15 cellular contexts compared by ENCODE assay signal in the genomic region with DNA sequence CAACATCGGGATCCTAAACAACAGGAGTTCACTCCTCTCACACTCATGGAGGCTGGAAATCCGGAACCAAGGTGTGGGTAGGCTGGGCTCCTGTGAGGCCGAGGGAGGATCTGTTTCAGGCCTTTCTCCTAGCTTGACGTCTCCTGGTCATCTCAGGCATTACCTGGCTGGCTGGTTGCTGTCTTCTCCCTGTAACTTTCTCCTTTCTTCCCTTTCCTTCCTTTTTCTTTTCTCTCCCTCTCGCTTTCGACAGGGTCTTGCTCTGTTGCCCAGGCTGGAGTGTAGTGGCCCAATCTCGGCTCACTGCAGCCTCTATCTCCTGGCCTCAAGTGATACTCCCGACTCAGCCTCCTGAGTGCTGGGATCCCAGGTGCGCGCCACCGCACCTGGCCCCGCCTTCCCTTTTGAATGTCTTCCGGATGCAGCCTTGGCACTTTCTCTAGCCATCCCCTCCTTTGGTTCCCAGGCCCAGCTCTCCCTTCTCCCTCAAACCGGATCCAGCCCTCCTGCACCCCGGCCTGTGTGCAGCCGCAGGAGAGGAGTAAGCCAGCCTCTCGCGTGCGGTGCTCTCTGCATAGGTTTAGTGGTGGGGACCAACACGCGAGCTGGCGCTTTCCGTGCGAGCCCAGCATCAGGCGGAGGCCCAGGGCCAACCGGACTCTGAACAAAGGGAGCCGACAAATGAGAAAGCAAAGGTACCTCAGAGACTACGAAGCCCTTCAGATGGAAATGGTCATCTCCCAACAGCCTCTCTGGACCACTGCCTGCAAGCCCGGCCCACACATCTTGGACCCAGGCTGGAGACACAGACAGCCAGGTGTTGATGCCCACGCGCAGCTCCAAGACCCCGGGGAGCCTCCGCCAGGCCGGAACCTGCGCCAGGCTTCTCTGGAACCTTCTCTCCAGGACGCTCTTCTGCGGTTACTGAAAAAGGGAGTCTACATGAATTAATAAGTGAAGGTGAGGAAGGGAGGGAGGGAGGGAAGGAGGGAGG. TPM values are rescaled to one million over a fixed set of nuclear protein-coding genes. Genes with fewer than 3 reads are reported as not detected.
A peak's percentile ranks its signal among the peaks of the same experiment; 100 is the strongest.
DNase-seq lines count a peak whose midpoint lies in the region; ATAC-seq and TF ChIP-seq lines count a peak whose summit lies in the region.
"Had no signal": no experiment of that assay in that cellular context is flagged by ENCODE, and none has a peak within 500 bp of the region (broad histone marks: within the 10 kb centered on the region; RNA-seq: fewer than 3 reads in every experiment).

No MANE protein-coding gene starts in this region.

- POLR2A ChIA-PET in T-cell (lab: Charles Lee) = no interaction called here

- no peaks in the 10 kb centered on the region for H3K4me1 ChIP-seq in breast epithelium
- H3K4me1 ChIP-seq in mammary epithelial cell (ENCODE audit: insufficient read depth, low read length) = peaks cover 4% of the 10 kb centered on the region
- peaks cover 33% of the 10 kb centered on the region for H3K4me1 ChIP-seq in osteoblast (ENCODE audit: insufficient read depth, low read length)

- BruUV-seq in mammary epithelial cell (replicated peaks; lab: Mats Ljungman, UMichigan) = no TSS peak

- DNase-seq in breast epithelium (ENCODE audit: low spot score in 2 of 2) = no peak
- no peak for DNase-seq in mammary epithelial cell
- DNase-seq in T-cell = no peak
- DNase-seq in memory B cell (ENCODE audit: low spot score in 2 of 2) = no peak
- no peak for DNase-seq in type B pancreatic cell (ENCODE audit: extremely low spot score, unreplicated experiment)
- no peak for DNase-seq in NCI-H510A (lab: John Stamatoyannopoulos, UW)
- no peak for DNase-seq in osteoblast (ENCODE audit: insufficient read length, low spot score, missing footprints)
- DNase-seq: activated gamma-delta T cell treated with Interleukin-2 at 50 U/mL for 16 hours; islet precursor cell; mesendoderm; NCI-H2029 treated with DMSO at 0.1 percent for 48 hours; NCI-H748 treated with DMSO at 0.1 percent for 48 hours; pancreas; stimulated activated CD4-positive, alpha-beta T cell treated with anti-CD3 and anti-CD28 coated beads, Interleukin-2, amount 100 ng/mL, for 48 hours had no signal

- H4K20me1 ChIP-seq in mammary epithelial cell (ENCODE audit: insufficient read depth, low read length) (no peaks in the 10 kb centered on the region), osteoblast (ENCODE audit: insufficient read depth, low read length) (no peaks in the 10 kb centered on the region)

- no peak overlapping the region for H3K27ac Mint-ChIP-seq in T-cell
- no peak overlapping the region for H3K27ac Mint-ChIP-seq in memory B cell
- peak overlapping the region; percentile 67 for H3K27ac Mint-ChIP-seq in type B pancreatic cell

- no peak for ATAC-seq in T-cell (replicated peaks in 1 of 4)
- no peak for ATAC-seq in memory B cell (ENCODE audit: low read depth)
- no peak for ATAC-seq in HG03571 (IDR thresholded peaks at IDR 0.05; ENCODE audit: unreplicated experiment)
- ATAC-seq: pancreas had no signal

- H3K27me3 Mint-ChIP-seq in T-cell (peaks cover 6 to 23% of the 10 kb centered on the region in 2 donors), memory B cell (peaks cover 18% of the 10 kb centered on the region), type B pancreatic cell (no peaks in the 10 kb centered on the region)

- 93% methylated on average over 22 of the region's 37 CpGs for WGBS in mammary epithelial cell (ENCODE audit: low coverage, missing lambda C conversion rate)

- H3K36me3 ChIP-seq in breast epithelium (no peaks in the 10 kb centered on the region), mammary epithelial cell (ENCODE audit: insufficient read depth, low read length) (no peaks in the 10 kb centered on the region), osteoblast (ENCODE audit: insufficient read depth, low read length) (no peaks in the 10 kb centered on the region)
- H3K36me3 ChIP-seq: pancreas had no signal

- CTCF ChIA-PET in mammary epithelial cell (lab: Charles Lee; ENCODE audit: low non-redundant PET) = no interaction called here
- CTCF ChIA-PET in T-cell (lab: Charles Lee) = interaction anchor here in 1 of 2 donors (0.6 kb wide), 1 partner anchor 20 kb away, joined by 3 read pairs; no protein-coding TSS in a partner anchor

- in situ Hi-C loops in mammary epithelial cell (cut with MboI; ENCODE audit: low sequenced_read_pairs in 2 of 2) = no loop called here

- H3K4me3 ChIP-seq in breast epithelium (peak overlapping the region in 2 of 3 donors; percentile 33 to 48), mammary epithelial cell (replicated peaks in 1 of 3; ENCODE audit: insufficient read depth in 1 of 3, low read depth in 2 of 3, low read length in 3 of 3) (no peak overlapping the region), osteoblast (ENCODE audit: insufficient read depth, low read length) (no peak overlapping the region)
- H3K4me3 ChIP-seq: pancreas had no signal

- dilution Hi-C loops in mammary epithelial cell (cut with HindIII; ENCODE audit: low sequenced_read_pairs) = no loop called here

- H2AFZ ChIP-seq in mammary epithelial cell (ENCODE audit: low read depth, low read length) (no peak overlapping the region), osteoblast (ENCODE audit: low read length) (no peak overlapping the region)

- H3K4me2 ChIP-seq in mammary epithelial cell (ENCODE audit: insufficient read depth, low read depth, low read length) (no peak overlapping the region), osteoblast (ENCODE audit: insufficient read depth, low read length) (no peak overlapping the region)

- H3K27me3 ChIP-seq in breast epithelium (no peaks in the 10 kb centered on the region), mammary epithelial cell (ENCODE audit: insufficient read depth, low read length) (no peaks in the 10 kb centered on the region), osteoblast (ENCODE audit: insufficient read depth, low read length) (no peaks in the 10 kb centered on the region)

- peak overlapping the region; percentile 37 to 65 (median 58) for H3K4me3 Mint-ChIP-seq in T-cell
- H3K4me3 Mint-ChIP-seq in memory B cell = peak overlapping the region; percentile 15
- H3K4me3 Mint-ChIP-seq in type B pancreatic cell = peak overlapping the region; percentile 68

- no peaks in the 10 kb centered on the region for H3K36me3 Mint-ChIP-seq in T-cell
- H3K36me3 Mint-ChIP-seq in memory B cell = no peaks in the 10 kb centered on the region
- H3K36me3 Mint-ChIP-seq in type B pancreatic cell = no peaks in the 10 kb centered on the region

- H3K9me3 Mint-ChIP-seq in T-cell (no peaks in the 10 kb centered on the region), memory B cell (no peaks in the 10 kb centered on the region), type B pancreatic cell (no peaks in the 10 kb centered on the region)

- H3K9me3 ChIP-seq in breast epithelium (no peaks in the 10 kb centered on the region), mammary epithelial cell (replicated peaks; ENCODE audit: insufficient read depth, low read length) (no peaks in the 10 kb centered on the region), osteoblast (ENCODE audit: low read depth, low read length) (no peaks in the 10 kb centered on the region)
- H3K9me3 ChIP-seq: pancreas had no signal

- peak overlapping the region in 1 of 2 donors; percentile 66 for H3K27ac ChIP-seq in breast epithelium
- H3K27ac ChIP-seq in mammary epithelial cell (ENCODE audit: insufficient read depth, low read depth, low read length) = no peak overlapping the region
- H3K27ac ChIP-seq in osteoblast (ENCODE audit: low read depth, low read length) = no peak overlapping the region
- H3K27ac ChIP-seq: pancreas had no signal

- TF ChIP-seq POLR2A in breast epithelium (IDR thresholded peaks at IDR 0.05) = no peak

- intact Hi-C loops in breast epithelium (cut with DNase I; ENCODE audit: low total_unique reads) = no loop called here
- intact Hi-C loops in mammary epithelial cell (cut with micrococcal nuclease) = no loop called here

- H3K4me1 Mint-ChIP-seq in T-cell (peaks cover 15 to 22% (median 16%) of the 10 kb centered on the region in 3 donors), memory B cell (peaks cover 9% of the 10 kb centered on the region), type B pancreatic cell (ENCODE audit: unreplicated experiment) (peaks cover 34% of the 10 kb centered on the region)

- H3K9ac ChIP-seq in mammary epithelial cell (ENCODE audit: insufficient read depth, low read length) = no peak overlapping the region

- TF ChIP-seq CTCF in breast epithelium (IDR thresholded peaks at IDR 0.05) (no peak), mammary epithelial cell (conservative IDR thresholded peaks at IDR 0.05 in 1 of 2, IDR thresholded peaks at IDR 0.05 in 1 of 2; ENCODE audit: extremely low read depth in 1 of 2, insufficient read depth in 1 of 2, low read depth in 1 of 2, low read length in 2 of 2) (no peak), type B pancreatic cell (conservative IDR thresholded peaks at IDR 0.05) (no peak), osteoblast (IDR thresholded peaks at IDR 0.05; ENCODE audit: extremely low read depth, low read depth, low read length) (no peak)

- no peaks in the 10 kb centered on the region for H3K79me2 ChIP-seq in mammary epithelial cell (ENCODE audit: insufficient read depth, low read length)
- no peaks in the 10 kb centered on the region for H3K79me2 ChIP-seq in osteoblast (ENCODE audit: insufficient read depth, low read length)

RNA-seq across cellular contexts. Expression of a gene that starts 16.3 kb away (rescaled TPM):
- total RNA-seq in breast epithelium (10 to 100 TPM; 15.1 to 35.2 (median 21.6) TPM), mammary epithelial cell (10 to 100 TPM; 18.0 to 19.8 TPM), T-cell (1 to 10 TPM in 4 of 5 donors, under 1 TPM in 1; 0.88 to 4.2 (median 2.7) TPM), type B pancreatic cell (ENCODE audit: low replicate concordance) (14.6 and 17.8 TPM in 2 replicates), osteoblast (22.1 and 24.2 TPM in 2 replicates)
- polyA plus RNA-seq in mammary epithelial cell = 8.8 TPM
- 10.9 TPM for polyA minus RNA-seq in mammary epithelial cell

Comparison
In these comparisons a context has a peak if more than half of its experiments do, and no peak if none do; other contexts are left out.
1. H3K4me3 ChIP-seq: peak in breast epithelium (2 of 3); none in mammary epithelial cell (0 of 3) and osteoblast (single experiment).
2. H3K4me3 Mint-ChIP-seq: peak in every context shown above with its lines; median percentile 68 in type B pancreatic cell; 58 in T-cell; 15 in memory B cell.